In the genomic region with DNA sequence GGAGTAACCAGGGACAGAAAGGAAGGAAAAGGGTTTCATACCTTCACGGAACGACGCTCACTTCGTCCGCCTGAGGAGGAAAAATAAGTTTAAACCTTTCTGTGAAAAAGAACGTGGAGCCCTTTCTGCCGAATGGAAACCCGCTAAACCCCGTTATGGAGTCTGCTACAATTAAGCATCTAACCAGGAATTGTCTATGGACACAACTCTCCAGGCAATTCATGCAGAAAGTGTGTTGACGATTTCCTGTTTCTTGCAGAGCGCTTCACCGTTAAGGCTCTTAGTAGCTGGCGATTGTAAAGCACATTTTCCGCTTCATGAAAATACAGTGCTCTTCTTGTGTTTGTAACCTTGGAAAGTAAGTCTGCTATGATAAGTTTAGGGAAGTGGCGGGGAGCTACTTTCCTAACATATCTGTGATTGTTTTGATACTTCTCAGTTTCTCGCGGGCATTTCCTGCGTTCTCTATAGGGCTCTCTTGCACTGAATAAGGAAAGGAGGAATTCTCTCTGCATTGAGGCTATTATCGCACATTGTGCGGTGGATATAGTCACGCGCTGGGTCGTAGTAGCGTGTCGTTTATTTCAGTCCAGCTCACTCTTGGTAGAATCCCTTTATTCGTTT, we compare ENCODE assay signal across 8 cellular contexts. TPM values are rescaled to one million over a fixed set of nuclear protein-coding genes. Genes with fewer than 3 reads are reported as not detected.
DNase-seq lines count a peak whose midpoint lies in the region; ATAC-seq, FAIRE-seq and TF ChIP-seq lines count a peak whose summit lies in the region.

No MANE protein-coding gene starts in this region.

- CTCF ChIA-PET in Calu3 (lab: Charles Lee) = interaction anchor here (1.3 kb wide), 1 partner anchor 37 kb away, joined by 3 read pairs; no protein-coding TSS in a partner anchor

- H3K4me3 Mint-ChIP-seq in Calu3 (ENCODE audit: low read depth, unreplicated experiment) = no peak overlapping the region

- H3K9me3 ChIP-seq in NT2/D1 (ENCODE audit: insufficient read depth, low read length) = no peaks in the 10 kb centered on the region
- no peaks in the 10 kb centered on the region for H3K9me3 ChIP-seq in neuronal stem cell (replicated peaks in 1 of 2; ENCODE audit: control insufficient read depth in 2 of 2, insufficient read depth in 1 of 2, low read depth in 1 of 2, low read length in 2 of 2)

- no peak overlapping the region for H4K91ac ChIP-seq in neuronal stem cell (ENCODE audit: low read depth, low read length, poor library complexity)

- no peak overlapping the region for H3K4ac ChIP-seq in neuronal stem cell (ENCODE audit: low read length)

- peaks cover 12% of the 10 kb centered on the region for H3K79me1 ChIP-seq in neuronal stem cell (ENCODE audit: low read depth, low read length)

- no CpG with 5 or more reads among the region's 26 CpGs for WGBS in neuronal stem cell (ENCODE audit: extremely low coverage in 2 of 2, insufficient read length in 2 of 2, insufficient replicate concordance in 1 of 2), 2 donors

- H3K9ac ChIP-seq in NT2/D1 (ENCODE audit: insufficient read length, low read depth) (peak overlapping the region; percentile 71), neuronal stem cell (ENCODE audit: low read depth, low read length, poor library complexity) (peak overlapping the region; percentile 87)

- no peak overlapping the region for H3K27ac Mint-ChIP-seq in Calu3 (ENCODE audit: unreplicated experiment)

- H3K4me3 ChIP-seq in NT2/D1 (ENCODE audit: insufficient read length, low read depth) = peak overlapping the region; percentile 94
- peak overlapping the region; percentile 81 to 87 for H3K4me3 ChIP-seq in neuronal stem cell (ENCODE audit: low read length in 2 of 2)

- no peak overlapping the region for H2AK5ac ChIP-seq in neuronal stem cell (ENCODE audit: low read depth, low read length)

- TF ChIP-seq POLR2A in erythroblast (IDR thresholded peaks at IDR 0.05; ENCODE audit: low read length) = peak; percentile 74

- H2BK5ac ChIP-seq in neuronal stem cell (ENCODE audit: low read length) = no peak overlapping the region

- no peaks in the 10 kb centered on the region for H3K27me3 Mint-ChIP-seq in Calu3 (ENCODE audit: unreplicated experiment)

- H3K23ac ChIP-seq in neuronal stem cell (ENCODE audit: low read depth, low read length, poor library complexity) = no peak overlapping the region

- FAIRE-seq in RCC 7860 (lab: Jason Lieb, UNC) = no peak

- no peaks in the 10 kb centered on the region for H3K9me3 Mint-ChIP-seq in Calu3 (ENCODE audit: low read depth, unreplicated experiment)

- no peak overlapping the region for H4K8ac ChIP-seq in neuronal stem cell (ENCODE audit: low read depth, low read length)

- peaks cover 27% of the 10 kb centered on the region for H3K36me3 ChIP-seq in NT2/D1 (ENCODE audit: insufficient read depth, insufficient read length, low read length)
- peaks cover 2 to 44% of the 10 kb centered on the region in 2 donors for H3K36me3 ChIP-seq in neuronal stem cell (replicated peaks in 1 of 2; ENCODE audit: control insufficient read depth in 2 of 2, insufficient read depth in 2 of 2, low read length in 2 of 2)

- ATAC-seq in GM21526 (IDR thresholded peaks at IDR 0.05; ENCODE audit: low FRiP score, unreplicated experiment) = peak; percentile 0

- peak overlapping the region; percentile 2 for H3K27ac ChIP-seq in neuronal stem cell (replicated peaks; ENCODE audit: low read length)

- H3K18ac ChIP-seq in neuronal stem cell (ENCODE audit: low read length) = no peak overlapping the region

- no peak overlapping the region for H3K14ac ChIP-seq in neuronal stem cell (ENCODE audit: low read length)

- H3K27me3 ChIP-seq in NT2/D1 (ENCODE audit: insufficient read depth, insufficient read length) (no peaks in the 10 kb centered on the region), neuronal stem cell (ENCODE audit: control insufficient read depth in 3 of 3, insufficient read depth in 3 of 3, low read depth in 1 of 3, low read length in 3 of 3) (no peaks in the 10 kb centered on the region)

- peak overlapping the region; percentile 74 for H3K4me2 ChIP-seq in neuronal stem cell (ENCODE audit: insufficient read depth, low read length, poor library complexity, severe bottlenecking)

- BruUV-seq in Calu3 (replicated peaks; lab: Mats Ljungman, UMichigan) = TSS peak; percentile 73

- TF ChIP-seq CTCF in Calu3 (IDR thresholded peaks at IDR 0.05; ENCODE audit: unreplicated experiment) = no peak

- no peak overlapping the region for H2BK15ac ChIP-seq in neuronal stem cell (ENCODE audit: low read length)

- intact Hi-C loops in Calu3 (cut with micrococcal nuclease; ENCODE audit: unreplicated experiment) = no loop called here

- peaks cover 15% of the 10 kb centered on the region for H3K36me3 Mint-ChIP-seq in Calu3 (ENCODE audit: insufficient read depth, unreplicated experiment)

- H3K4me1 Mint-ChIP-seq in Calu3 (ENCODE audit: low read depth, unreplicated experiment) = peaks cover 18% of the 10 kb centered on the region

- H3K4me1 ChIP-seq in NT2/D1 (ENCODE audit: insufficient read depth, insufficient read length) (no peaks in the 10 kb centered on the region), neuronal stem cell (ENCODE audit: control insufficient read depth in 2 of 2, insufficient read depth in 1 of 2, low read depth in 1 of 2, low read length in 2 of 2) (peaks cover 4 to 10% of the 10 kb centered on the region in 2 donors)

- H2BK120ac ChIP-seq in neuronal stem cell (ENCODE audit: low read depth, low read length) = no peak overlapping the region

- peak overlapping the region; percentile 82 for H2AFZ ChIP-seq in neuronal stem cell (ENCODE audit: low read length)

- H2BK12ac ChIP-seq in neuronal stem cell (ENCODE audit: low read length) = no peak overlapping the region

- DNase-seq in Calu3 (peak; percentile 3), NT2/D1 (ENCODE audit: low read depth, low spot score) (no peak), erythroblast (lab: John Stamatoyannopoulos, UW) (peak; percentile 72 to 83), neuronal stem cell (ENCODE audit: low spot score) (peak; percentile 15), RCC 7860 (ENCODE audit: low spot score) (no peak), NK-92 (lab: John Stamatoyannopoulos, UW; ENCODE audit: unreplicated experiment) (no peak), NCI-H526 (lab: John Stamatoyannopoulos, UW) (no peak)

RNA-seq across cellular contexts. Expression of gene PPP4R3B, which starts 0.7 kb away (rescaled TPM):
- 49.2 and 59.1 TPM in 2 replicates for total RNA-seq in Calu3 (2022)
- polyA plus RNA-seq in neuronal stem cell (2013, experiment 1 of 2) = 33.2 TPM
- polyA plus RNA-seq in neuronal stem cell (2013, experiment 2 of 2) = 33.8 TPM

Comparison
In these comparisons a context has a peak if more than half of its experiments do, and no peak if none do; other contexts are left out.
1. DNase-seq: peak in Calu3 (single experiment), erythroblast (2 of 2) and neuronal stem cell (single experiment); none in NT2/D1 (single experiment), RCC 7860 (single experiment), NK-92 (single experiment) and NCI-H526 (0 of 2).